20 cellular contexts compared by ENCODE assay signal in genomic region chr17:68863091-68863652, GRCh38.
DNase-seq lines count a peak whose midpoint lies in the region; TF ChIP-seq lines count a peak whose summit lies in the region.
"Had no signal": no experiment of that assay in that cellular context is flagged by ENCODE, and none has a peak within 500 bp of the region (broad histone marks: within the 10 kb centered on the region; RNA-seq: fewer than 3 reads in every experiment).

No MANE protein-coding gene starts in this region.

- H3K4me1 ChIP-seq in osteoblast (ENCODE audit: insufficient read depth, low read length), result no peaks in the 10 kb centered on the region
- H3K4me1 ChIP-seq: BE2C had no signal

- TF ChIP-seq CTCF in chondrocyte (IDR thresholded peaks at IDR 0.05) (peak; percentile 31), osteoblast (IDR thresholded peaks at IDR 0.05; ENCODE audit: extremely low read depth, low read depth, low read length) (peak; percentile 7)

- H3K4me3 Mint-ChIP-seq in chondrocyte (ENCODE audit: unreplicated experiment), result no peak overlapping the region
- H3K4me3 Mint-ChIP-seq: CD4-positive, alpha-beta memory T cell; GM23338; T-helper 17 cell had no signal

- peaks cover 26% of the 10 kb centered on the region for H3K9me3 Mint-ChIP-seq in chondrocyte (ENCODE audit: low read depth)

- no peak overlapping the region for H2AFZ ChIP-seq in osteoblast (ENCODE audit: low read length)
- H2AFZ ChIP-seq: GM23338 had no signal

- no peaks in the 10 kb centered on the region for H3K27me3 Mint-ChIP-seq in chondrocyte (ENCODE audit: low read depth)

- no peaks in the 10 kb centered on the region for H3K27me3 ChIP-seq in osteoblast (ENCODE audit: insufficient read depth, low read length)
- H3K27me3 ChIP-seq: BE2C had no signal

- H3K36me3 Mint-ChIP-seq in chondrocyte (ENCODE audit: low read depth), result no peaks in the 10 kb centered on the region
- H3K36me3 Mint-ChIP-seq: CD4-positive, alpha-beta memory T cell had no signal

- H4K20me1 ChIP-seq in osteoblast (ENCODE audit: insufficient read depth, low read length), result no peaks in the 10 kb centered on the region

- DNase-seq in DMS53 (lab: John Stamatoyannopoulos, UW) (peak; percentile 28), DMS53 treated with DMSO at 0.1 percent for 48 hours (lab: John Stamatoyannopoulos, UW; ENCODE audit: unreplicated experiment) (no peak), NAMALWA (ENCODE audit: low spot score) (peak; percentile 2), chondrocyte (ENCODE audit: low spot score) (no peak), osteoblast (ENCODE audit: insufficient read length, low spot score, missing footprints) (no peak), NCI-H146 (lab: John Stamatoyannopoulos, UW) (no peak), mucosa of gallbladder (ENCODE audit: low spot score) (no peak)
- DNase-seq in activated naive CD4-positive, alpha-beta T cell (lab: John Stamatoyannopoulos, UW), result no peak
- DNase-seq: BE2C; CD4-positive, alpha-beta memory T cell; DND-41; NCI-H1092 treated with DMSO at 0.1 percent for 48 hours; NCI-H1694 treated with DMSO at 0.1 percent for 48 hours; NCI-H2107; Right ventricle myocardium superior; T-helper 17 cell had no signal

- no peak overlapping the region for H3K27ac ChIP-seq in osteoblast (ENCODE audit: low read depth, low read length)
- H3K27ac ChIP-seq: 22Rv1, KMS-11 had no signal

- no peaks in the 10 kb centered on the region for H3K79me2 ChIP-seq in osteoblast (ENCODE audit: insufficient read depth, low read length)

- H3K36me3 ChIP-seq in osteoblast (ENCODE audit: insufficient read depth, low read length), result no peaks in the 10 kb centered on the region
- H3K36me3 ChIP-seq: BE2C had no signal

- H3K27ac Mint-ChIP-seq in chondrocyte (ENCODE audit: unreplicated experiment), result no peak overlapping the region
- H3K27ac Mint-ChIP-seq: CD4-positive, alpha-beta memory T cell; GM23338; T-helper 17 cell had no signal

- peaks cover 3% of the 10 kb centered on the region for H3K4me1 Mint-ChIP-seq in chondrocyte (ENCODE audit: low read depth)
- H3K4me1 Mint-ChIP-seq: CD4-positive, alpha-beta memory T cell; T-helper 17 cell had no signal

- H3K4me3 ChIP-seq in osteoblast (ENCODE audit: insufficient read depth, low read length), result no peak overlapping the region
- H3K4me3 ChIP-seq: GM12878, GM23338 had no signal

- no peaks in the 10 kb centered on the region for H3K9me3 ChIP-seq in osteoblast (ENCODE audit: low read depth, low read length)
- H3K9me3 ChIP-seq: BE2C had no signal

- no peak overlapping the region for H3K4me2 ChIP-seq in osteoblast (ENCODE audit: insufficient read depth, low read length)
- H3K4me2 ChIP-seq: GM23338, KMS-11 had no signal

Comparison
In these comparisons a context has a peak if more than half of its experiments do, and no peak if none do; other contexts are left out.
1. DNase-seq: peak in DMS53 (single experiment) and NAMALWA (single experiment); none in DMS53 treated with DMSO at 0.1 percent for 48 hours (single experiment), chondrocyte (single experiment), osteoblast (single experiment), NCI-H146 (single experiment), mucosa of gallbladder (single experiment) and activated naive CD4-positive, alpha-beta T cell (0 of 4).